ENCODE assay signal across 9 cellular contexts in genomic region chr5:14212838-14213237, GRCh38.
DNase-seq lines count a peak whose midpoint lies in the region; ATAC-seq and TF ChIP-seq lines count a peak whose summit lies in the region.
"Had no signal": no experiment of that assay in that cellular context is flagged by ENCODE, and none has a peak within 500 bp of the region (broad histone marks: within the 10 kb centered on the region; RNA-seq: fewer than 3 reads in every experiment).

No MANE protein-coding gene starts in this region.

- WGBS in psoas muscle, 3 donors = 41 to 43% (median 42%) methylated on average over 4 of the region's 4 CpGs

- H3K4me1 Mint-ChIP-seq in immature natural killer cell = peaks cover 21 to 42% of the 10 kb centered on the region in 2 donors

- no peak for TF ChIP-seq POLR2A in erythroblast (IDR thresholded peaks at IDR 0.05; ENCODE audit: low read length)

- no peaks in the 10 kb centered on the region for H3K36me3 Mint-ChIP-seq in immature natural killer cell
- H3K36me3 Mint-ChIP-seq: brain had no signal

- ATAC-seq in GM21367 (IDR thresholded peaks at IDR 0.05; ENCODE audit: unreplicated experiment) (peak; percentile 33), HG03342 (IDR thresholded peaks at IDR 0.05; ENCODE audit: unreplicated experiment) (peak; percentile 35), psoas muscle (no peak)

- no peak overlapping the region for H3K4me3 Mint-ChIP-seq in immature natural killer cell

- no peaks in the 10 kb centered on the region for H3K9me3 Mint-ChIP-seq in immature natural killer cell
- H3K9me3 Mint-ChIP-seq: brain had no signal

- H3K27me3 Mint-ChIP-seq in immature natural killer cell (ENCODE audit: low read depth in 3 of 3) = peaks cover 0 to 7% (median 2%) of the 10 kb centered on the region in 3 donors
- H3K27me3 Mint-ChIP-seq: brain had no signal

- H3K27ac Mint-ChIP-seq in immature natural killer cell = peak overlapping the region in 4 of 6 donors; percentile 10 to 46 (median 28)

- H3K27ac ChIP-seq in psoas muscle = no peak overlapping the region

- H3K27me3 ChIP-seq in psoas muscle (ENCODE audit: insufficient read depth in 3 of 3, low read length in 2 of 3) = no peaks in the 10 kb centered on the region

- H3K4me3 ChIP-seq in psoas muscle = no peak overlapping the region

- no peaks in the 10 kb centered on the region for H3K9me3 ChIP-seq in psoas muscle

- peak; percentile 71 for DNase-seq in DMS53 treated with DMSO at 0.1 percent for 48 hours (lab: John Stamatoyannopoulos, UW; ENCODE audit: unreplicated experiment)
- DNase-seq in immature natural killer cell = no peak
- DNase-seq in erythroblast (lab: John Stamatoyannopoulos, UW) = no peak
- DNase-seq in cardiac septum (ENCODE audit: low spot score) = no peak
- DNase-seq in GM19238 (ENCODE audit: insufficient read length, low spot score) = no peak
- DNase-seq in psoas muscle = no peak

- peaks cover 71% of the 10 kb centered on the region for H3K4me1 ChIP-seq in psoas muscle

- no peaks in the 10 kb centered on the region for H3K36me3 ChIP-seq in psoas muscle (ENCODE audit: insufficient read depth in 1 of 2, low read depth in 1 of 2)

- TF ChIP-seq CTCF in psoas muscle (IDR thresholded peaks at IDR 0.05) = no peak

- intact Hi-C loops in cardiac septum (cut with DNase I) = no loop called here
- intact Hi-C loops in psoas muscle (cut with DNase I) = no loop called here

Comparison
In these comparisons a context has a peak if more than half of its experiments do, and no peak if none do; other contexts are left out.
1. ATAC-seq: peak in GM21367 (single experiment) and HG03342 (single experiment); none in psoas muscle (0 of 4).